In the genomic region with DNA sequence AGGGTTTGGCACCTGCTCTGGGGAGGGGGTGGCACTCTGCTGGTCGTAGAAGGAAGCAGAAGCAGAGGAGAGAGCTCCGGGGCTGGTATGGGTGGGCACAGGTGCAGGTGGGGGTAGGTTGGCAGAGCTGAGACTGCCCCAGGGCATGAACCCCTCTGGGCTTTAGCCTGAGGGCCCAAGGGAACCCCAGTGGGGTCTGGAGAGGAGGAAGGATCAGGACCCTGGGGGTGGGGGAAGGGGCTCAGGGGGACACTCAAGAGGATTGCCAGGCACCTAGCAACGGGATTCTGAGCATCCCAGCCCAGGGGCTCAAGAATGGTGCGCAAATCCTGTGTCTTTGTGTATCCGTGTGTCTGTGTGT, we compare ENCODE assay signal across 28 cellular contexts. TPM values are rescaled to one million over a fixed set of nuclear protein-coding genes. Genes with fewer than 3 reads are reported as not detected.
"Had no signal": no experiment of that assay in that cellular context is flagged by ENCODE, and none has a peak within 500 bp of the region (broad histone marks: within the 10 kb centered on the region; RNA-seq: fewer than 3 reads in every experiment).

No MANE protein-coding gene starts in this region.

- H3K36me3 Mint-ChIP-seq: activated naive CD8-positive, alpha-beta T cell treated with anti-CD3 and anti-CD28 coated beads for 36 hours; mesothelial cell of epicardium; naive thymus-derived CD8-positive, alpha-beta T cell; neural progenitor cell had no signal

- H3K9me3 Mint-ChIP-seq: activated naive CD8-positive, alpha-beta T cell treated with anti-CD3 and anti-CD28 coated beads for 36 hours; activated T-cell treated with anti-CD3 and anti-CD28 coated beads, Interleukin-2, amount 50 U/mL, for 24 hours; activated T-helper 2 cell treated with anti-CD3 and anti-CD28 coated beads, Interferon-gamma antibody, Interleukin-2, Interleukin-4, amounts not matched to agents 10 μg/mL and 5 μg/mL and 100 μg/mL, durations not matched to agents 14 hours and 24 hours and 36 hours; mesothelial cell of epicardium; naive thymus-derived CD8-positive, alpha-beta T cell; neural progenitor cell had no signal

- H3K4me1 ChIP-seq: gastrocnemius medialis, left ventricle myocardium inferior, neural progenitor cell, prostate gland, upper lobe of right lung had no signal

- DNase-seq: activated CD4-positive, alpha-beta T cell treated with anti-CD3 and anti-CD28 coated beads for 48 hours; activated CD8-positive, alpha-beta memory T cell treated with anti-CD3 and anti-CD28 coated beads, Interleukin-2, amount 50 U/mL, for 4 hours; activated CD8-positive, alpha-beta T cell treated with anti-CD3 and anti-CD28 coated beads, Interleukin-2, amount 10 ng/mL, durations not matched to agents 7 days and 5 days; activated naive CD4-positive, alpha-beta T cell; activated naive CD8-positive, alpha-beta T cell treated with anti-CD3 and anti-CD28 coated beads for 36 hours; activated T-cell treated with anti-CD3 and anti-CD28 coated beads, Interleukin-2, amount 50 U/mL, for 24 hours; central memory CD4-positive, alpha-beta T cell; esophagus squamous epithelium; gastrocnemius medialis; hippocampal formation; kidney glomerular epithelial cell; left ventricle myocardium inferior; naive thymus-derived CD8-positive, alpha-beta T cell; stimulated activated CD4-positive, alpha-beta T cell treated with anti-CD3 and anti-CD28 coated beads, Interleukin-2, amount 100 ng/mL, for 48 hours; stimulated activated CD8-positive, alpha-beta memory T cell treated with anti-CD3 and anti-CD28 coated beads, Interleukin-4, amount 100 ng/mL, for 48 hours; stimulated activated naive CD4-positive, alpha-beta T cell; substantia nigra; T-helper 17 cell had no signal

- H3K4me3 Mint-ChIP-seq: activated CD8-positive, alpha-beta T cell treated with anti-CD3 and anti-CD28 coated beads, Interleukin-2, amount 10 ng/mL, durations not matched to agents 7 days and 5 days; activated naive CD8-positive, alpha-beta T cell treated with anti-CD3 and anti-CD28 coated beads for 36 hours; activated T-cell treated with anti-CD3 and anti-CD28 coated beads, Interleukin-2, amount 50 U/mL, for 24 hours; mesothelial cell of epicardium; naive thymus-derived CD8-positive, alpha-beta T cell; neural progenitor cell; T-helper 17 cell had no signal

- H3K4me1 Mint-ChIP-seq: activated naive CD8-positive, alpha-beta T cell treated with anti-CD3 and anti-CD28 coated beads for 36 hours; mesothelial cell of epicardium; neural progenitor cell; T-helper 17 cell had no signal

- ATAC-seq: activated CD8-positive, alpha-beta T cell treated with anti-CD3 and anti-CD28 coated beads, Interleukin-2, amount 10 ng/mL, durations not matched to agents 7 days and 5 days; gastrocnemius medialis; naive thymus-derived CD8-positive, alpha-beta T cell; upper lobe of right lung had no signal

- H2AFZ ChIP-seq: neural progenitor cell had no signal

- H3K9me3 ChIP-seq: esophagus squamous epithelium, gastrocnemius medialis, left ventricle myocardium inferior, prostate gland, thyroid gland, upper lobe of right lung had no signal

- H3K9ac ChIP-seq: neural progenitor cell had no signal

- H3K36me3 ChIP-seq: gastrocnemius medialis, left ventricle myocardium inferior, neural progenitor cell, prostate gland, thyroid gland, upper lobe of right lung had no signal

- H3K27me3 ChIP-seq: neural progenitor cell, thyroid gland, upper lobe of right lung had no signal

- H3K4me3 ChIP-seq: coronary artery, esophagus squamous epithelium, gastrocnemius medialis, left ventricle myocardium inferior, neural progenitor cell, prostate gland, thyroid gland, upper lobe of right lung had no signal

- H3K4me2 ChIP-seq: neural progenitor cell had no signal

- H3K27ac Mint-ChIP-seq: activated CD8-positive, alpha-beta T cell treated with anti-CD3 and anti-CD28 coated beads, Interleukin-2, amount 10 ng/mL, durations not matched to agents 7 days and 5 days; activated naive CD8-positive, alpha-beta T cell treated with anti-CD3 and anti-CD28 coated beads for 36 hours; activated T-cell treated with anti-CD3 and anti-CD28 coated beads, Interleukin-2, amount 50 U/mL, for 24 hours; activated T-helper 2 cell treated with anti-CD3 and anti-CD28 coated beads, Interferon-gamma antibody, Interleukin-2, Interleukin-4, amounts not matched to agents 10 μg/mL and 5 μg/mL and 100 μg/mL, durations not matched to agents 14 hours and 24 hours and 36 hours; mesothelial cell of epicardium; naive thymus-derived CD8-positive, alpha-beta T cell; neural progenitor cell; T-helper 17 cell had no signal

- H3K27me3 Mint-ChIP-seq: activated naive CD8-positive, alpha-beta T cell treated with anti-CD3 and anti-CD28 coated beads for 36 hours; activated T-cell treated with anti-CD3 and anti-CD28 coated beads, Interleukin-2, amount 50 U/mL, for 24 hours; naive thymus-derived CD8-positive, alpha-beta T cell had no signal

RNA-seq across cellular contexts. Expression of gene ALDH3B2, which starts 6.3 kb away (rescaled TPM):
- total RNA-seq: activated CD8-positive, alpha-beta T cell treated with anti-CD3 and anti-CD28 coated beads, Interleukin-2, amount 10 ng/mL, durations not matched to agents 7 days and 5 days; activated naive CD8-positive, alpha-beta T cell treated with anti-CD3 and anti-CD28 coated beads for 36 hours; activated T-helper 2 cell treated with anti-CD3 and anti-CD28 coated beads, Interferon-gamma antibody, Interleukin-2, Interleukin-4, amounts not matched to agents 10 μg/mL and 5 μg/mL and 100 μg/mL, durations not matched to agents 14 hours and 24 hours and 36 hours; astrocyte; gastrocnemius medialis; left ventricle myocardium inferior; lung microvascular endothelial cell; naive thymus-derived CD8-positive, alpha-beta T cell; omental fat pad; T-helper 17 cell had no signal

RNA-seq across cellular contexts. Expression of gene ACY3, which starts 17.6 kb away (rescaled TPM):
- total RNA-seq: astrocyte; gastrocnemius medialis; left ventricle myocardium inferior; lung microvascular endothelial cell; mesothelial cell of epicardium; naive thymus-derived CD8-positive, alpha-beta T cell; omental fat pad; thyroid gland had no signal

RNA-seq across cellular contexts. Expression of gene TBX10, which starts 28.6 kb away (rescaled TPM):
- total RNA-seq: activated CD8-positive, alpha-beta T cell treated with anti-CD3 and anti-CD28 coated beads, Interleukin-2, amount 10 ng/mL, durations not matched to agents 7 days and 5 days; activated naive CD8-positive, alpha-beta T cell treated with anti-CD3 and anti-CD28 coated beads for 36 hours; activated T-helper 2 cell treated with anti-CD3 and anti-CD28 coated beads, Interferon-gamma antibody, Interleukin-2, Interleukin-4, amounts not matched to agents 10 μg/mL and 5 μg/mL and 100 μg/mL, durations not matched to agents 14 hours and 24 hours and 36 hours; astrocyte; esophagus squamous epithelium; gastrocnemius medialis; lung microvascular endothelial cell; mesothelial cell of epicardium; naive thymus-derived CD8-positive, alpha-beta T cell; omental fat pad; prostate gland; T-helper 17 cell; thyroid gland; upper lobe of right lung had no signal
